ENCODE assay signal across 22 cellular contexts in genomic region chr12:114875323-114875722, GRCh38.
"Had no signal": no experiment of that assay in that cellular context is flagged by ENCODE, and none has a peak within 500 bp of the region (broad histone marks: within the 10 kb centered on the region; RNA-seq: fewer than 3 reads in every experiment).

No MANE protein-coding gene starts in this region.

- H3K27me3 ChIP-seq: gastrocnemius medialis, ovary, upper lobe of left lung, vagina had no signal

- H3K9me3 ChIP-seq: esophagus muscularis mucosa, gastrocnemius medialis, heart right ventricle, ovary, tibial artery, upper lobe of left lung, vagina had no signal

- H3K36me3 Mint-ChIP-seq: naive thymus-derived CD4-positive, alpha-beta T cell; stimulated activated effector memory CD8-positive, alpha-beta T cell treated with anti-CD3 and anti-CD28 coated beads, Interleukin-12 subunit alpha, Interleukin-12 subunit beta, amount 100 ng/mL, for 72 hours had no signal

- H3K27me3 Mint-ChIP-seq: naive thymus-derived CD4-positive, alpha-beta T cell had no signal

- H3K4me3 Mint-ChIP-seq: naive thymus-derived CD4-positive, alpha-beta T cell; neural crest cell; stimulated activated effector memory CD8-positive, alpha-beta T cell treated with anti-CD3 and anti-CD28 coated beads, Interleukin-12 subunit alpha, Interleukin-12 subunit beta, amount 100 ng/mL, for 72 hours had no signal

- H3K27ac Mint-ChIP-seq: naive thymus-derived CD4-positive, alpha-beta T cell; stimulated activated effector memory CD8-positive, alpha-beta T cell treated with anti-CD3 and anti-CD28 coated beads, Interleukin-12 subunit alpha, Interleukin-12 subunit beta, amount 100 ng/mL, for 72 hours had no signal

- DNase-seq: effector memory CD4-positive, alpha-beta T cell; gastrocnemius medialis; heart right ventricle; islet precursor cell; left ventricle myocardium superior; mesenchymal stem cell; naive thymus-derived CD4-positive, alpha-beta T cell; nucleus accumbens; ovary; right cardiac atrium; stimulated activated CD4-positive, alpha-beta T cell treated with anti-CD3 and anti-CD28 coated beads, Interleukin-4, amount 100 ng/mL, for 1 hour; stimulated activated CD8-positive, alpha-beta memory T cell treated with anti-CD3 and anti-CD28 coated beads, Interleukin-4, amount 100 ng/mL, for 48 hours; stimulated activated naive CD8-positive, alpha-beta T cell treated with anti-CD3 and anti-CD28 coated beads, Interleukin-15, Interleukin-2, amounts not matched to agents 100 U/mL and 50 U/mL, for 24 hours; tibial artery had no signal

- H3K36me3 ChIP-seq: esophagus muscularis mucosa, gastrocnemius medialis, heart right ventricle, ovary, tibial artery, upper lobe of left lung, vagina had no signal

- H3K4me3 ChIP-seq: esophagus muscularis mucosa, gastrocnemius medialis, heart right ventricle, lung, ovary, smooth muscle cell, tibial artery, upper lobe of left lung, vagina had no signal

- ATAC-seq: gastrocnemius medialis; heart right ventricle; left ventricle myocardium superior; naive thymus-derived CD4-positive, alpha-beta T cell; right cardiac atrium; stimulated activated effector memory CD8-positive, alpha-beta T cell treated with anti-CD3 and anti-CD28 coated beads, Interleukin-12 subunit alpha, Interleukin-12 subunit beta, amount 100 ng/mL, for 72 hours; stimulated activated naive CD8-positive, alpha-beta T cell treated with anti-CD3 and anti-CD28 coated beads, Interleukin-15, Interleukin-2, amounts not matched to agents 100 U/mL and 50 U/mL, for 24 hours had no signal

- H3K4me1 Mint-ChIP-seq: naive thymus-derived CD4-positive, alpha-beta T cell; stimulated activated effector memory CD8-positive, alpha-beta T cell treated with anti-CD3 and anti-CD28 coated beads, Interleukin-12 subunit alpha, Interleukin-12 subunit beta, amount 100 ng/mL, for 72 hours had no signal

- H3K9me3 Mint-ChIP-seq: neural crest cell had no signal

- H3K4me1 ChIP-seq: esophagus muscularis mucosa, gastrocnemius medialis, heart right ventricle, tibial artery, upper lobe of left lung, vagina had no signal

- H3K27ac ChIP-seq: epithelial cell of prostate, esophagus muscularis mucosa, gastrocnemius medialis, heart right ventricle, ovary, tibial artery, upper lobe of left lung, vagina had no signal
